In the genomic region with DNA sequence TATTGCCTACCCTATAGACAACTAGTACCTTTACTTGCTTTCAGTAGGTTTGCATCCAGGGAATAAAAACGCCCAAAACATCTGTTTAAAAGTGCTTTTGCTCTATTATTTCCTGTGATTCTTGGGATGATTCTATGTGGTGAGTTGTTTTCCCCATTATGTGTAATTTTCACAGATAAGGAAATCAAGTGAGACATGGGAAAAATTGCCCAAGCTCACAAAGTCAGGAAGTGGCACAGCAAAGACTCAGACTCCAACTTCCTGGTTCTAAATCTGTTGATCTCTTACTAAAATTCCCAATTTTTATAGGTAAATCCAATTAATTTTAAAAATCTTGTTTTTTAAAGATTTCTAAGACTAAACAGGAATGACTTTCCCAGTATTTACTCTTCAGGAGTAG, we compare ENCODE assay signal across 21 cellular contexts. TPM values are rescaled to one million over a fixed set of nuclear protein-coding genes. Genes with fewer than 3 reads are reported as not detected.
"Had no signal": no experiment of that assay in that cellular context is flagged by ENCODE, and none has a peak within 500 bp of the region (broad histone marks: within the 10 kb centered on the region; RNA-seq: fewer than 3 reads in every experiment).

No MANE protein-coding gene starts in this region.

- H3K9me3 ChIP-seq: prostate gland, vagina had no signal

- DNase-seq: activated CD4-positive, alpha-beta memory T cell treated with anti-CD3 and anti-CD28 coated beads, Interleukin-2, amount 10 ng/mL, durations not matched to agents 7 days and 5 days; activated CD4-positive, alpha-beta T cell treated with anti-CD3 and anti-CD28 coated beads for 48 hours; activated CD4-positive, CD25-positive, alpha-beta regulatory T cell; activated CD8-positive, alpha-beta memory T cell treated with anti-CD3 and anti-CD28 coated beads, Interleukin-2, amount 10 ng/mL, durations not matched to agents 7 days and 5 days; activated naive CD4-positive, alpha-beta T cell treated with anti-CD3 and anti-CD28 coated beads for 36 hours; activated naive CD8-positive, alpha-beta T cell treated with anti-CD3 and anti-CD28 coated beads, Interleukin-2, amount 50 U/mL, for 24 hours; aorta; effector memory CD4-positive, alpha-beta T cell; foreskin melanocyte; glutamatergic neuron; hypothalamus; mammary epithelial cell; midbrain; right cardiac atrium; stimulated activated CD4-positive, alpha-beta T cell treated with anti-CD3 and anti-CD28 coated beads, Interleukin-15, amount 100 ng/mL, for 24 hours; stimulated activated CD4-positive, alpha-beta T cell treated with anti-CD3 and anti-CD28 coated beads, Interleukin-2, amount 100 ng/mL, for 48 hours; T-cell; trophoblast cell had no signal

- H3K27me3 ChIP-seq: vagina had no signal

- ATAC-seq: activated CD8-positive, alpha-beta memory T cell treated with anti-CD3 and anti-CD28 coated beads, Interleukin-2, amount 10 ng/mL, durations not matched to agents 7 days and 5 days; activated naive CD8-positive, alpha-beta T cell treated with anti-CD3 and anti-CD28 coated beads, Interleukin-2, amount 50 U/mL, for 24 hours; left lobe of liver; right cardiac atrium; T-cell had no signal

- H3K27ac ChIP-seq: prostate gland, vagina had no signal

- H3K4me3 ChIP-seq: prostate gland, vagina had no signal

- H3K4me1 ChIP-seq: prostate gland had no signal

- H3K36me3 ChIP-seq: prostate gland, vagina had no signal

RNA-seq across cellular contexts. Expression of gene NID2, which starts 39.0 kb away (rescaled TPM):
- total RNA-seq: activated naive CD4-positive, alpha-beta T cell treated with anti-CD3 and anti-CD28 coated beads for 36 hours had no signal
